In genomic region chr17:34892864-34893263, GRCh38 we compare ENCODE assay signal across 8 cellular contexts.
DNase-seq lines count a peak whose midpoint lies in the region; ATAC-seq and TF ChIP-seq lines count a peak whose summit lies in the region.

No MANE protein-coding gene starts in this region.

- no peaks in the 10 kb centered on the region for H3K27me3 ChIP-seq in CD4-positive, alpha-beta memory T cell (ENCODE audit: insufficient read depth, low read length)
- no peaks in the 10 kb centered on the region for H3K27me3 ChIP-seq in PC-3 (ENCODE audit: low read length)

- H3K4me3 Mint-ChIP-seq in CD4-positive, alpha-beta memory T cell: no peak overlapping the region

- POLR2A ChIA-PET in CD4-positive, alpha-beta memory T cell (lab: Charles Lee; ENCODE audit: partially characterized antibody): no interaction called here
- POLR2A ChIA-PET in PC-3 (lab: Charles Lee; ENCODE audit: unreplicated experiment): no interaction called here

- H3K36me3 Mint-ChIP-seq in CD4-positive, alpha-beta memory T cell: no peaks in the 10 kb centered on the region

- TF ChIP-seq CTCF in PC-3 (conservative IDR thresholded peaks at IDR 0.05; ENCODE audit: low read depth, low read length): peak; percentile 54
- peak; percentile 36 for TF ChIP-seq CTCF in fibroblast of mammary gland (conservative IDR thresholded peaks at IDR 0.05; ENCODE audit: control insufficient read depth, insufficient read depth, low read depth, low read length)

- H3K4me1 Mint-ChIP-seq in CD4-positive, alpha-beta memory T cell: no peaks in the 10 kb centered on the region

- H3F3A ChIP-seq in PC-3 (ENCODE audit: low read length, unreplicated experiment): no peaks in the 10 kb centered on the region

- no peak overlapping the region for H3K27ac ChIP-seq in CD4-positive, alpha-beta memory T cell (ENCODE audit: low read depth, low read length)
- H3K27ac ChIP-seq in PC-3 (ENCODE audit: low read length): no peak overlapping the region

- H3K4me3 ChIP-seq in CD4-positive, alpha-beta memory T cell (ENCODE audit: low read length in 2 of 2): no peak overlapping the region
- H3K4me3 ChIP-seq in PC-3 (ENCODE audit: low read length) (no peak overlapping the region), fibroblast of mammary gland (ENCODE audit: control insufficient read depth, low read depth, low read length) (no peak overlapping the region)

- no peak overlapping the region for H3K27ac Mint-ChIP-seq in CD4-positive, alpha-beta memory T cell

- no peaks in the 10 kb centered on the region for H4K20me1 ChIP-seq in PC-3 (ENCODE audit: low read length)

- no peak overlapping the region for H2AFZ ChIP-seq in PC-3 (ENCODE audit: low read length)

- no peaks in the 10 kb centered on the region for H3K9me2 ChIP-seq in PC-3 (replicated peaks; ENCODE audit: low read length)

- no peak for ATAC-seq in PC-3
- ATAC-seq in HG03520 (IDR thresholded peaks at IDR 0.05; ENCODE audit: unreplicated experiment): no peak
- ATAC-seq in GM19328 (IDR thresholded peaks at IDR 0.05; ENCODE audit: unreplicated experiment): no peak

- CTCF ChIA-PET in CD4-positive, alpha-beta memory T cell (lab: Charles Lee; ENCODE audit: partially characterized antibody): interaction anchor here (1.1 to 1.2 kb wide), 2 partner anchors 351 to 475 kb away, joined by 3 to 6 read pairs; no protein-coding TSS in a partner anchor
- CTCF ChIA-PET in PC-3 (lab: Charles Lee): no interaction called here

- DNase-seq in CD4-positive, alpha-beta memory T cell: peak in 4 of 5 donors; percentile 18 to 26 (median 22)
- DNase-seq in GM19238 (ENCODE audit: insufficient read length, low spot score): peak; percentile 22
- peak; percentile 9 for DNase-seq in PC-3
- DNase-seq in fibroblast of mammary gland (ENCODE audit: low read depth): no peak
- DNase-seq in activated CD8-positive, alpha-beta memory T cell treated with anti-CD3 and anti-CD28 coated beads for 24 hours: no peak
- DNase-seq in mucosa of gallbladder (ENCODE audit: low spot score): no peak

- H3K4me1 ChIP-seq in CD4-positive, alpha-beta memory T cell (ENCODE audit: insufficient read depth, low read length): no peaks in the 10 kb centered on the region
- no peaks in the 10 kb centered on the region for H3K4me1 ChIP-seq in PC-3 (ENCODE audit: insufficient read depth, low read length)

- no peaks in the 10 kb centered on the region for H3K36me3 ChIP-seq in CD4-positive, alpha-beta memory T cell (ENCODE audit: insufficient read depth, low read length)
- H3K36me3 ChIP-seq in PC-3 (ENCODE audit: low read depth, low read length): no peaks in the 10 kb centered on the region

- peaks cover 24 to 40% of the 10 kb centered on the region in 2 donors for H3K27me3 Mint-ChIP-seq in CD4-positive, alpha-beta memory T cell

- H3K4me2 ChIP-seq in PC-3 (ENCODE audit: low read length): no peak overlapping the region

- no TSS peak for BruUV-seq in PC-3 (replicated peaks; lab: Mats Ljungman, UMichigan)

- H3K79me2 ChIP-seq in PC-3 (ENCODE audit: low read length): no peaks in the 10 kb centered on the region

- intact Hi-C loops in CD4-positive, alpha-beta memory T cell (cut with micrococcal nuclease): loop anchor here (5.0 kb wide), 1 partner anchor 306 kb away; no protein-coding TSS in a partner anchor
- intact Hi-C loops in PC-3 (cut with micrococcal nuclease): no loop called here

- H3K9me3 Mint-ChIP-seq in CD4-positive, alpha-beta memory T cell: no peaks in the 10 kb centered on the region

- no peaks in the 10 kb centered on the region for H3K9me3 ChIP-seq in CD4-positive, alpha-beta memory T cell (ENCODE audit: control insufficient read depth in 1 of 2, low read length in 2 of 2)
- no peaks in the 10 kb centered on the region for H3K9me3 ChIP-seq in PC-3 (ENCODE audit: low read length)

- H3K9ac ChIP-seq in PC-3 (ENCODE audit: low read length): no peak overlapping the region

Comparison
In these comparisons a context has a peak if more than half of its experiments do, and no peak if none do; other contexts are left out.
1. DNase-seq: peak in CD4-positive, alpha-beta memory T cell (4 of 5), GM19238 (single experiment) and PC-3 (single experiment); none in fibroblast of mammary gland (single experiment), activated CD8-positive, alpha-beta memory T cell treated with anti-CD3 and anti-CD28 coated beads for 24 hours (single experiment) and mucosa of gallbladder (single experiment).